ENCODE assay signal across 17 cellular contexts in genomic region chr11:17408641-17409040, GRCh38. TPM values are rescaled to one million over a fixed set of nuclear protein-coding genes. Genes with fewer than 3 reads are reported as not detected.
"Had no signal": no experiment of that assay in that cellular context is flagged by ENCODE, and none has a peak within 500 bp of the region (broad histone marks: within the 10 kb centered on the region; RNA-seq: fewer than 3 reads in every experiment).

No MANE protein-coding gene starts in this region.

- H3K4me1 ChIP-seq: foreskin keratinocyte had no signal

- H3K9me3 ChIP-seq: left lung, prostate gland, upper lobe of right lung had no signal

- H3K27ac ChIP-seq: foreskin keratinocyte, left lung, prostate gland, upper lobe of right lung had no signal

- DNase-seq: activated CD4-positive, alpha-beta T cell treated with anti-CD3 and anti-CD28 coated beads for 1 hour; activated naive CD4-positive, alpha-beta T cell treated with Interleukin-2 at 50 U/mL for 16 hours; activated naive CD8-positive, alpha-beta T cell treated with anti-CD3 and anti-CD28 coated beads for 36 hours; activated T-cell treated with anti-CD3 and anti-CD28 coated beads, Interleukin-2, amount 50 U/mL, for 4 hours; effector memory CD4-positive, alpha-beta T cell; foreskin keratinocyte; kidney glomerular epithelial cell; left lung; natural killer cell; stimulated activated CD4-positive, alpha-beta T cell treated with anti-CD3 and anti-CD28 coated beads, Interleukin-4, amount 100 ng/mL, for 24 hours; stimulated activated naive CD4-positive, alpha-beta T cell treated with Interleukin-2 at 50 U/mL for 16 hours; T-helper 9 cell; upper lobe of right lung had no signal

- H3K36me3 ChIP-seq: left lung, prostate gland, upper lobe of right lung had no signal

- H3K27me3 ChIP-seq: left lung, upper lobe of right lung had no signal

- H3K4me3 ChIP-seq: left lung, lung, prostate gland, upper lobe of right lung had no signal

- ATAC-seq: activated T-cell treated with anti-CD3 and anti-CD28 coated beads, Interleukin-2, amount 50 U/mL, for 4 hours; foreskin keratinocyte; left lung; natural killer cell; upper lobe of right lung had no signal

RNA-seq across cellular contexts. Expression of gene KCNJ11, which starts 20.2 kb away (rescaled TPM):
- total RNA-seq: glomerular endothelial cell, osteocyte had no signal
- polyA plus RNA-seq: foreskin keratinocyte had no signal
